8 cellular contexts compared by ENCODE assay signal in the genomic region with DNA sequence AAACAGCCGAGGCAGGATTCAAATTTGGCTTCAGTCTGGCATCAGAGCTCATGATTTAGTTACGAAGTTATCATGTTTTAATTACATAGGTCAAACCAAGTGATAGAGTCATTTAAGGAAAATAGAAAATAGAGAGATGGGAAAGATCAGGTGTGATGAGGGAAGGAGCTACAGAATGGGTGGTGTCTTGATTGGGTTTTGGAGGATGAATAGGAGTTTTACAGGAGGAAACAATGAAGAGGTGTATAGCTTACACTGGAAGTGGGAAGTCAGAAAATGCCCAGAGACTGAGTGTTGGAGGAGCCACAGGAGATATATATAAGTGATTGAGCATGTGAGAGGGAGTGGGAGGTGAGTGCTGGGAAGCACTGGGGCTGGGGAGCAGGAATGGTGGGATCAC.
"Had no signal": no experiment of that assay in that cellular context is flagged by ENCODE, and none has a peak within 500 bp of the region (broad histone marks: within the 10 kb centered on the region; RNA-seq: fewer than 3 reads in every experiment).

No MANE protein-coding gene starts in this region.

- FAIRE-seq: G401.6, GM12878, GM12891, GM12892, GM18507, GM19239 had no signal

- DNase-seq: GDM1, GF-D8 had no signal

- H3K4me3 ChIP-seq: GM12878 had no signal

- ATAC-seq: GM12878 had no signal
